In genomic region chr2:47311764-47312503, GRCh38 we compare ENCODE assay signal across 22 cellular contexts. TPM values are rescaled to one million over a fixed set of nuclear protein-coding genes. Genes with fewer than 3 reads are reported as not detected.
DNase-seq lines count a peak whose midpoint lies in the region; ATAC-seq, FAIRE-seq and TF ChIP-seq lines count a peak whose summit lies in the region.
"Had no signal": no experiment of that assay in that cellular context is flagged by ENCODE, and none has a peak within 500 bp of the region (broad histone marks: within the 10 kb centered on the region; RNA-seq: fewer than 3 reads in every experiment).

No MANE protein-coding gene starts in this region.

- H3K27ac Mint-ChIP-seq in activated CD4-positive, alpha-beta memory T cell treated with anti-CD3 and anti-CD28 coated beads, Interleukin-2, amount 10 ng/mL, durations not matched to agents 7 days and 5 days = no peak overlapping the region
- H3K27ac Mint-ChIP-seq: activated naive CD8-positive, alpha-beta T cell; GM23338; nephron progenitor cell had no signal

- TF ChIP-seq POLR2A in K562 (conservative IDR thresholded peaks at IDR 0.05) (no peak), suprapubic skin (IDR thresholded peaks at IDR 0.05) (no peak)

- H3K79me2 ChIP-seq in K562 (ENCODE audit: control insufficient read depth, insufficient read depth, low read length) = no peaks in the 10 kb centered on the region

- no peaks in the 10 kb centered on the region for H3K4me1 Mint-ChIP-seq in activated CD4-positive, alpha-beta memory T cell treated with anti-CD3 and anti-CD28 coated beads, Interleukin-2, amount 10 ng/mL, durations not matched to agents 7 days and 5 days

- H4K20me1 ChIP-seq in K562 (replicated peaks; ENCODE audit: control insufficient read depth, insufficient read depth, low read length) = no peaks in the 10 kb centered on the region

- no peak overlapping the region for H3K4me3 Mint-ChIP-seq in activated CD4-positive, alpha-beta memory T cell treated with anti-CD3 and anti-CD28 coated beads, Interleukin-2, amount 10 ng/mL, durations not matched to agents 7 days and 5 days
- H3K4me3 Mint-ChIP-seq: activated naive CD8-positive, alpha-beta T cell; GM23338; nephron progenitor cell had no signal

- no peaks in the 10 kb centered on the region for H3K9me1 ChIP-seq in K562 (ENCODE audit: control insufficient read depth, insufficient read depth, low read length)

- no peak overlapping the region for H3K4me2 ChIP-seq in K562 (ENCODE audit: insufficient read depth, low read length)
- H3K4me2 ChIP-seq: GM23338 had no signal

- BruUV-seq in K562 (replicated peaks; lab: Mats Ljungman, UMichigan) = no TSS peak

- TF ChIP-seq EP300 in K562 (IDR thresholded peaks at IDR 0.05; ENCODE audit: low read length) = no peak
- no peak for TF ChIP-seq EP300 in suprapubic skin (IDR thresholded peaks at IDR 0.05)

- H3K27me3 Mint-ChIP-seq in activated CD4-positive, alpha-beta memory T cell treated with anti-CD3 and anti-CD28 coated beads, Interleukin-2, amount 10 ng/mL, durations not matched to agents 7 days and 5 days = peaks cover 6% of the 10 kb centered on the region
- H3K27me3 Mint-ChIP-seq: activated naive CD8-positive, alpha-beta T cell had no signal

- peaks cover 16 to 17% of the 10 kb centered on the region in 2 experiments for H3K4me1 ChIP-seq in K562 (replicated peaks in 1 of 2; ENCODE audit: control insufficient read depth in 2 of 2, insufficient read depth in 2 of 2, low read length in 2 of 2)
- peaks cover 33 to 53% of the 10 kb centered on the region in 2 donors for H3K4me1 ChIP-seq in mucosa of rectum (ENCODE audit: control insufficient read depth in 2 of 2, insufficient read depth in 2 of 2, low read length in 2 of 2)
- peaks cover 40% of the 10 kb centered on the region for H3K4me1 ChIP-seq in suprapubic skin

- no peak for TF ChIP-seq CTCF in K562 (IDR thresholded peaks at IDR 0.05 in 2 of 3, conservative IDR thresholded peaks at IDR 0.05 in 1 of 3; ENCODE audit: insufficient read depth in 2 of 3, low read depth in 1 of 3, low read length in 3 of 3)
- TF ChIP-seq CTCF in suprapubic skin (IDR thresholded peaks at IDR 0.05) = no peak

- intact Hi-C loops in K562 (cut with micrococcal nuclease) = no loop called here

- no peak for FAIRE-seq in K562 (lab: Jason Lieb, UNC)

- no peak overlapping the region for H2AFZ ChIP-seq in K562 (ENCODE audit: low read depth, low read length)
- H2AFZ ChIP-seq: GM23338 had no signal

- ATAC-seq in K562 (no peak), GM19452 (IDR thresholded peaks at IDR 0.05; ENCODE audit: unreplicated experiment) (no peak)
- ATAC-seq: esophagus mucosa had no signal

- no peaks in the 10 kb centered on the region for H3K9me3 Mint-ChIP-seq in activated CD4-positive, alpha-beta memory T cell treated with anti-CD3 and anti-CD28 coated beads, Interleukin-2, amount 10 ng/mL, durations not matched to agents 7 days and 5 days
- H3K9me3 Mint-ChIP-seq: GM23338, nephron progenitor cell had no signal

- DNase-seq in DMS 273 (lab: John Stamatoyannopoulos, UW; ENCODE audit: unreplicated experiment) (peak; percentile 30), DMS 273 treated with DMSO at 0.1 percent for 48 hours (lab: John Stamatoyannopoulos, UW) (no peak), K562 (ENCODE audit: extremely low read depth in 1 of 4, low spot score in 3 of 4) (no peak), suprapubic skin (ENCODE audit: low spot score in 2 of 2) (no peak)
- DNase-seq in activated effector memory CD4-positive, alpha-beta T cell treated with Interleukin-2 at 50 U/mL for 16 hours = no peak
- DNase-seq in activated CD4-positive, alpha-beta memory T cell treated with anti-CD3 and anti-CD28 coated beads, Interleukin-2, amount 10 ng/mL, durations not matched to agents 7 days and 5 days = no peak
- DNase-seq: brain microvascular endothelial cell, DMS53, mesendoderm, NCI-H1092, NCI-H2107, NCI-H774, nephron progenitor cell had no signal

- TF ChIP-seq RAD21 in K562 (CRISPR knock-in tag; conservative IDR thresholded peaks at IDR 0.05 in 1 of 2, IDR thresholded peaks at IDR 0.05 in 1 of 2) = no peak

- POLR2A ChIA-PET in K562 (lab: Yijun Ruan, JAX) = interaction anchor here (0.6 kb wide), 2 partner anchors 475 to 1548 kb away, joined by 3 read pairs; no protein-coding TSS in a partner anchor
- POLR2A ChIA-PET in activated CD4-positive, alpha-beta memory T cell treated with anti-CD3 and anti-CD28 coated beads, Interleukin-2, amount 10 ng/mL, durations not matched to agents 7 days and 5 days (lab: Charles Lee) = no interaction called here

- no peak overlapping the region for H3K27ac ChIP-seq in K562 (ENCODE audit: extremely low read depth, low read depth, low read length)
- peak overlapping the region; percentile 87 to 97 for H3K27ac ChIP-seq in mucosa of rectum (ENCODE audit: low read depth in 2 of 2, low read length in 2 of 2)
- peak overlapping the region; percentile 75 for H3K27ac ChIP-seq in suprapubic skin
- H3K27ac ChIP-seq: 22Rv1, brain microvascular endothelial cell, thoracic aorta had no signal

- H3K9me3 ChIP-seq in K562 (replicated peaks; ENCODE audit: control insufficient read depth, insufficient read depth, low read depth, low read length) (no peaks in the 10 kb centered on the region), mucosa of rectum (ENCODE audit: control insufficient read depth in 2 of 2, low read length in 2 of 2) (no peaks in the 10 kb centered on the region), suprapubic skin (no peaks in the 10 kb centered on the region)
- H3K9me3 ChIP-seq: thoracic aorta had no signal

- 51% methylated on average over 8 of the region's 8 CpGs for WGBS in K562 (ENCODE audit: insufficient coverage, low coverage, missing lambda C conversion rate)
- WGBS in suprapubic skin = 91% methylated on average over 8 of the region's 8 CpGs

- no peaks in the 10 kb centered on the region for H3K36me3 Mint-ChIP-seq in activated CD4-positive, alpha-beta memory T cell treated with anti-CD3 and anti-CD28 coated beads, Interleukin-2, amount 10 ng/mL, durations not matched to agents 7 days and 5 days (ENCODE audit: low read depth)
- H3K36me3 Mint-ChIP-seq: activated naive CD8-positive, alpha-beta T cell had no signal

- H3K27me3 ChIP-seq in K562 (ENCODE audit: control insufficient read depth in 2 of 2, insufficient read depth in 2 of 2, low read length in 2 of 2) (no peaks in the 10 kb centered on the region), mucosa of rectum (ENCODE audit: control insufficient read depth in 2 of 2, insufficient read depth in 2 of 2, low read length in 2 of 2) (no peaks in the 10 kb centered on the region), suprapubic skin (no peaks in the 10 kb centered on the region)
- H3K27me3 ChIP-seq: brain microvascular endothelial cell had no signal

- no peak overlapping the region for H3K9ac ChIP-seq in K562 (ENCODE audit: insufficient read depth in 1 of 2, low read depth in 2 of 2, low read length in 2 of 2)
- H3K9ac ChIP-seq in mucosa of rectum (ENCODE audit: low read depth in 1 of 2, low read length in 2 of 2) = no peak overlapping the region

- in situ Hi-C loops in K562 (cut with MboI) = loop anchor here (25.0 kb wide), 1 partner anchor 1325 kb away; no protein-coding TSS in a partner anchor

- H3K4me3 ChIP-seq in K562 (no peak overlapping the region), mucosa of rectum (ENCODE audit: low read length in 2 of 2) (no peak overlapping the region), suprapubic skin (no peak overlapping the region)
- H3K4me3 ChIP-seq: GM23338 had no signal

- H3K36me3 ChIP-seq in K562 (ENCODE audit: control insufficient read depth, insufficient read depth, low read length) (no peaks in the 10 kb centered on the region), mucosa of rectum (ENCODE audit: control insufficient read depth in 2 of 2, insufficient read depth in 2 of 2, low read length in 2 of 2) (no peaks in the 10 kb centered on the region), suprapubic skin (no peaks in the 10 kb centered on the region)
- H3K36me3 ChIP-seq: brain microvascular endothelial cell, thoracic aorta had no signal

- CTCF ChIA-PET in K562 (lab: Yijun Ruan, JAX; ENCODE audit: low intra/inter-chr PET ratio) = no interaction called here
- CTCF ChIA-PET in activated CD4-positive, alpha-beta memory T cell treated with anti-CD3 and anti-CD28 coated beads, Interleukin-2, amount 10 ng/mL, durations not matched to agents 7 days and 5 days (lab: Charles Lee) = no interaction called here

TF ChIP-seq in K562, 482 proteins besides CTCF, POLR2A, EP300 and RAD21 (continues in another document):
- peak; percentile 74 for TF ChIP-seq ZNF431 (CRISPR knock-in tag; IDR thresholded peaks at IDR 0.05)

RNA-seq across cellular contexts. Expression of gene EPCAM, which starts 57.2 kb away (rescaled TPM):
- 38.7 and 73.4 TPM in 2 replicates for total RNA-seq in K562 (2011; cell fraction: chromatin; rRNA removed; ENCODE audit: low replicate concordance)
- total RNA-seq in K562 (2011; cell fraction: nucleolus; rRNA removed) = 48.5 and 54.7 TPM in 2 replicates
- total RNA-seq in K562 (2011; cell fraction: nucleoplasm; rRNA removed) = 52.1 and 64.7 TPM in 2 replicates
- total RNA-seq in K562 (2014; rRNA removed) = 50.1 and 51.8 TPM in 2 replicates
- 85.5 and 89.2 TPM in 2 replicates for total RNA-seq in K562 (2014; rRNA removed; fragmentation: Illumina TruSeq; extraction: Trizol)
- total RNA-seq in K562 (2015; rRNA removed; fragmentation: Illumina TruSeq; extraction: Trizol) = 83.2 and 86.1 TPM in 2 replicates
- 62.9 and 63.1 TPM in 2 replicates for total RNA-seq in K562 (2021)
- 54.2 and 68.9 TPM in 2 replicates for polyA plus RNA-seq in K562 (2011; rRNA removed)
- 21.7 and 27.4 TPM in 2 replicates for polyA plus RNA-seq in K562 (2011; cell fraction: cytosol; rRNA removed)
- 14.9 and 21.0 TPM in 2 replicates for polyA plus RNA-seq in K562 (2011; cell fraction: nucleus; rRNA removed)
- 50.2 and 52.8 TPM in 2 replicates for polyA plus RNA-seq in K562 (2012)
- polyA plus RNA-seq in K562 (2014; fragmentation: Illumina TruSeq; extraction: Trizol) = 68.8 and 95.5 TPM in 2 replicates
- 10 to 100 TPM; 59.0 to 63.1 TPM for polyA plus RNA-seq in K562 (2014; fragmentation: Nextera tagmentation; extraction: Ambion mirVana)
- 76.3 and 77.2 TPM in 2 replicates for polyA plus RNA-seq in K562 (2014; rRNA removed)
- 84.1 and 94.2 TPM in 2 replicates for polyA minus RNA-seq in K562 (2011; rRNA and poly(A)+ RNA removed)
- polyA minus RNA-seq in K562 (2011; cell fraction: cytosol; rRNA and poly(A)+ RNA removed) = 24.9 and 37.7 TPM in 2 replicates
- polyA minus RNA-seq in K562 (2011; cell fraction: nucleus; rRNA and poly(A)+ RNA removed) = 11.8 and 22.1 TPM in 2 replicates
- 10 to 100 TPM in 2 of 4 donors, 1 to 10 TPM in 2; 2.5 to 23.3 (median 12.5) TPM for total RNA-seq in suprapubic skin
- not detected for total RNA-seq in activated CD4-positive, alpha-beta memory T cell treated with anti-CD3 and anti-CD28 coated beads, Interleukin-2, amount 10 ng/mL, durations not matched to agents 7 days and 5 days
- total RNA-seq: pulmonary artery endothelial cell, RPMI7951 had no signal
